Comparison of ENCODE assay signal across 1 cellular context in the genomic region with DNA sequence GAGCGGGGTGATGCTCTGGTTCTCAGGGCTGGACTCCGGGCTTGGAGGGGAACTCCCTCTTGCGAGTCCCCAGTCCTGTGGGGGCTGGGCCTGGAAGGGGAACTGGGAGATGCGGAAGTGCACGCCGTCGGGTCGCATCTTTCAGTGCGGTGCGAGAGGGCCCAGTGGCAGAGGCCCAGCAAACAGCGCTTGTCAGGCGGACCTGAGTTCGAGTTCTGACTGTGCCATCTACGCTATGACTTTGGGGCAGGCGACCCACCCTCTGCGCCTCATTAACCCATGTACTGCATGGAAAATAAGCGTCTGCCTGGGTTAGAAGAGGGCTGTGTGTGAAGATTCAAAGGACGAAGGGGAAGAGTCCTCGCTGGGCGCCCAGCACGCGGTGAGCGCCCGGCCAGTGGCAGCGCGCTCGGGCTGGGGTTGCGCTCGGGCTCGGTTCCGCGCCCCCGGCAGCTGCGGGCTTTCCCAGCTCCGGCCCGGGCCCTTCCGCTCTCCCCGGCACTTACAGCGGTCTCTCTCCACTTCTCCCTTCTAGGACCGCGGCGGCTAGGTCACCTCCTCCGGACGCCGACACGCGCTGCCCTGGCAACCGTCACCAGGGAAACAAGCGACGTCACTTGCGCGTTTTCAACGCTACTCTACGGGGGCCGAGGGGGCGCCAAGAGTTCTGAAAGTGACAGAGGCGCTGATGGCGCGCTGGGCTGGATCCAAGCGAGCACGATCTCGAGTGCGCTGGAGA.
TF ChIP-seq lines count a peak whose summit lies in the region.

A gene with protein sequence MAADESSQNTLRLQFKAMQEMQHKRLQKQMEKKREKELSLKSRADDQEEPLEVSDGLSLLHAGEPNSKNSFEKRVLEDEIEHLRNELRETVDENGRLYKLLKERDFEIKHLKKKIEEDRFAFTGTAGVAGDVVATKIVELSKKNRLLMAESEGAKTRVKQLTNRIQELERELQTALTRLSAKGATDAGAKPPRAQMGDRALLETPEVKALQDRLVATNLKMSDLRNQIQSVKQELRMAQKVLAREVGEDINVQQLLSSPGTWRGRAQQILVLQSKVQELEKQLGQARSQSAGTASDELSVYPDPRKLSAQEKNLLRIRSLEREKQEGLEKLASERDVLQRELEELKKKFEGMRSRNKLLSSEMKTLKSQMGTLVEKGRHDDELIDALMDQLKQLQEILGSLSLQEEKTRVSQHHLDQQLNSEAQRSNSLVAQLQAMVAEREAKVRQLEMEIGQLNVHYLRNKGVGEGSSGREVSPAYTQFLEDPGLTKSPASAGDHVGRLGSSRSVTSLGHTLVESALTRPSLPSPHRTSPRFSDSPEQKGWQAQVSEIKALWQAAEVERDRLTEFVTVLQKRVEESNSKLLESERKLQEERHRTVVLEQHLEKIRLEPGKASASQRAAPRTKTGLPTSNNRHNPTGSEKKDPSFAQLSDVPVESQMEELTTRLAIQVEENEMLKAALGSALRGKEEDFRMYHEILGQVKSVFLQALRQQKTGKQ (minus strand): TSS at position 584 of the 739 bp plus-strand sequence. CDS start 14,908 bp downstream, outside the sequence.

TF ChIP-seq in SK-N-SH, 30 proteins besides CTCF, POLR2A, EP300 and RAD21 (continued from another document):
- TF ChIP-seq FOXM1 (IDR thresholded peaks at IDR 0.05; ENCODE audit: low read depth) (no peak), MEF2A (IDR thresholded peaks at IDR 0.05; ENCODE audit: borderline replicate concordance, low read depth) (no peak), JUND (IDR thresholded peaks at IDR 0.05) (no peak), SIN3A (IDR thresholded peaks at IDR 0.05; ENCODE audit: borderline replicate concordance, low read depth, low read length) (peak; percentile 78), NRF1 (IDR thresholded peaks at IDR 0.05; ENCODE audit: low read depth, low read length) (no peak), CHD2 (IDR thresholded peaks at IDR 0.05; ENCODE audit: low read length, partially characterized antibody) (peak; percentile 58), MXI1 (IDR thresholded peaks at IDR 0.05; ENCODE audit: low read depth, low read length) (peak; percentile 98), FOSL2 (IDR thresholded peaks at IDR 0.05; ENCODE audit: borderline replicate concordance, low read depth) (no peak), TAF1 (IDR thresholded peaks at IDR 0.05; ENCODE audit: borderline replicate concordance, low read depth, low read length) (peak; percentile 76), RXRA (IDR thresholded peaks at IDR 0.05; ENCODE audit: borderline replicate concordance, low read depth) (no peak), TEAD4 (IDR thresholded peaks at IDR 0.05; ENCODE audit: borderline replicate concordance, insufficient read depth) (no peak), GABPA (IDR thresholded peaks at IDR 0.05; ENCODE audit: low read depth) (no peak; the same call in 1 of the 2 replicates), ELF1 (IDR thresholded peaks at IDR 0.05) (no peak), FOXJ3 (CRISPR knock-in tag; IDR thresholded peaks at IDR 0.05) (no peak), POLR2AphosphoS5 (IDR thresholded peaks at IDR 0.05; ENCODE audit: low read depth, low read length) (peak; percentile 52; the same call in 1 of the 2 replicates), GATA2 (CRISPR knock-in tag; IDR thresholded peaks at IDR 0.05) (no peak), NFIC (IDR thresholded peaks at IDR 0.05; ENCODE audit: borderline replicate concordance) (peak; percentile 49; the same call in 1 of the 2 replicates), EZH2phosphoT487 (IDR thresholded peaks at IDR 0.05; ENCODE audit: borderline replicate concordance, low read depth) (no peak), RFX5 (IDR thresholded peaks at IDR 0.05; ENCODE audit: low read length) (peak; percentile 99), TCF12 (IDR thresholded peaks at IDR 0.05) (no peak), RCOR1 (IDR thresholded peaks at IDR 0.05; ENCODE audit: low read length) (0 out of 2 replicates have a peak, but pooled peaks have one; percentile 31)
- TF ChIP-seq, protein P1, sequence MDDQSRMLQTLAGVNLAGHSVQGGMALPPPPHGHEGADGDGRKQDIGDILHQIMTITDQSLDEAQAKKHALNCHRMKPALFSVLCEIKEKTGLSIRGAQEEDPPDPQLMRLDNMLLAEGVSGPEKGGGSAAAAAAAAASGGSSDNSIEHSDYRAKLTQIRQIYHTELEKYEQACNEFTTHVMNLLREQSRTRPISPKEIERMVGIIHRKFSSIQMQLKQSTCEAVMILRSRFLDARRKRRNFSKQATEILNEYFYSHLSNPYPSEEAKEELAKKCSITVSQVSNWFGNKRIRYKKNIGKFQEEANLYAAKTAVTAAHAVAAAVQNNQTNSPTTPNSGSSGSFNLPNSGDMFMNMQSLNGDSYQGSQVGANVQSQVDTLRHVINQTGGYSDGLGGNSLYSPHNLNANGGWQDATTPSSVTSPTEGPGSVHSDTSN (IDR thresholded peaks at IDR 0.05): peak; percentile 61
- TF ChIP-seq, protein P2, sequence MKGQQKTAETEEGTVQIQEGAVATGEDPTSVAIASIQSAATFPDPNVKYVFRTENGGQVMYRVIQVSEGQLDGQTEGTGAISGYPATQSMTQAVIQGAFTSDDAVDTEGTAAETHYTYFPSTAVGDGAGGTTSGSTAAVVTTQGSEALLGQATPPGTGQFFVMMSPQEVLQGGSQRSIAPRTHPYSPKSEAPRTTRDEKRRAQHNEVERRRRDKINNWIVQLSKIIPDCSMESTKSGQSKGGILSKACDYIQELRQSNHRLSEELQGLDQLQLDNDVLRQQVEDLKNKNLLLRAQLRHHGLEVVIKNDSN (IDR thresholded peaks at IDR 0.05; ENCODE audit: borderline replicate concordance, low read depth): peak; percentile 11; the same call in 1 of the 2 replicates
- TF ChIP-seq, protein P3, sequence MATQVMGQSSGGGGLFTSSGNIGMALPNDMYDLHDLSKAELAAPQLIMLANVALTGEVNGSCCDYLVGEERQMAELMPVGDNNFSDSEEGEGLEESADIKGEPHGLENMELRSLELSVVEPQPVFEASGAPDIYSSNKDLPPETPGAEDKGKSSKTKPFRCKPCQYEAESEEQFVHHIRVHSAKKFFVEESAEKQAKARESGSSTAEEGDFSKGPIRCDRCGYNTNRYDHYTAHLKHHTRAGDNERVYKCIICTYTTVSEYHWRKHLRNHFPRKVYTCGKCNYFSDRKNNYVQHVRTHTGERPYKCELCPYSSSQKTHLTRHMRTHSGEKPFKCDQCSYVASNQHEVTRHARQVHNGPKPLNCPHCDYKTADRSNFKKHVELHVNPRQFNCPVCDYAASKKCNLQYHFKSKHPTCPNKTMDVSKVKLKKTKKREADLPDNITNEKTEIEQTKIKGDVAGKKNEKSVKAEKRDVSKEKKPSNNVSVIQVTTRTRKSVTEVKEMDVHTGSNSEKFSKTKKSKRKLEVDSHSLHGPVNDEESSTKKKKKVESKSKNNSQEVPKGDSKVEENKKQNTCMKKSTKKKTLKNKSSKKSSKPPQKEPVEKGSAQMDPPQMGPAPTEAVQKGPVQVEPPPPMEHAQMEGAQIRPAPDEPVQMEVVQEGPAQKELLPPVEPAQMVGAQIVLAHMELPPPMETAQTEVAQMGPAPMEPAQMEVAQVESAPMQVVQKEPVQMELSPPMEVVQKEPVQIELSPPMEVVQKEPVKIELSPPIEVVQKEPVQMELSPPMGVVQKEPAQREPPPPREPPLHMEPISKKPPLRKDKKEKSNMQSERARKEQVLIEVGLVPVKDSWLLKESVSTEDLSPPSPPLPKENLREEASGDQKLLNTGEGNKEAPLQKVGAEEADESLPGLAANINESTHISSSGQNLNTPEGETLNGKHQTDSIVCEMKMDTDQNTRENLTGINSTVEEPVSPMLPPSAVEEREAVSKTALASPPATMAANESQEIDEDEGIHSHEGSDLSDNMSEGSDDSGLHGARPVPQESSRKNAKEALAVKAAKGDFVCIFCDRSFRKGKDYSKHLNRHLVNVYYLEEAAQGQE (IDR thresholded peaks at IDR 0.05; ENCODE audit: low read depth, low read length): no peak; the same call in 1 of the 2 replicates
- TF ChIP-seq, protein P4, sequence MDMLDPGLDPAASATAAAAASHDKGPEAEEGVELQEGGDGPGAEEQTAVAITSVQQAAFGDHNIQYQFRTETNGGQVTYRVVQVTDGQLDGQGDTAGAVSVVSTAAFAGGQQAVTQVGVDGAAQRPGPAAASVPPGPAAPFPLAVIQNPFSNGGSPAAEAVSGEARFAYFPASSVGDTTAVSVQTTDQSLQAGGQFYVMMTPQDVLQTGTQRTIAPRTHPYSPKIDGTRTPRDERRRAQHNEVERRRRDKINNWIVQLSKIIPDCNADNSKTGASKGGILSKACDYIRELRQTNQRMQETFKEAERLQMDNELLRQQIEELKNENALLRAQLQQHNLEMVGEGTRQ (IDR thresholded peaks at IDR 0.05; ENCODE audit: borderline replicate concordance, low read depth, low read length): no peak
- TF ChIP-seq, protein P5, sequence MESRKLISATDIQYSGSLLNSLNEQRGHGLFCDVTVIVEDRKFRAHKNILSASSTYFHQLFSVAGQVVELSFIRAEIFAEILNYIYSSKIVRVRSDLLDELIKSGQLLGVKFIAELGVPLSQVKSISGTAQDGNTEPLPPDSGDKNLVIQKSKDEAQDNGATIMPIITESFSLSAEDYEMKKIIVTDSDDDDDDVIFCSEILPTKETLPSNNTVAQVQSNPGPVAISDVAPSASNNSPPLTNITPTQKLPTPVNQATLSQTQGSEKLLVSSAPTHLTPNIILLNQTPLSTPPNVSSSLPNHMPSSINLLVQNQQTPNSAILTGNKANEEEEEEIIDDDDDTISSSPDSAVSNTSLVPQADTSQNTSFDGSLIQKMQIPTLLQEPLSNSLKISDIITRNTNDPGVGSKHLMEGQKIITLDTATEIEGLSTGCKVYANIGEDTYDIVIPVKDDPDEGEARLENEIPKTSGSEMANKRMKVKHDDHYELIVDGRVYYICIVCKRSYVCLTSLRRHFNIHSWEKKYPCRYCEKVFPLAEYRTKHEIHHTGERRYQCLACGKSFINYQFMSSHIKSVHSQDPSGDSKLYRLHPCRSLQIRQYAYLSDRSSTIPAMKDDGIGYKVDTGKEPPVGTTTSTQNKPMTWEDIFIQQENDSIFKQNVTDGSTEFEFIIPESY (IDR thresholded peaks at IDR 0.05; ENCODE audit: borderline replicate concordance, low read depth): no peak
